Comparison of ENCODE assay signal across 26 cellular contexts in genomic region chr4:151193414-151193813, GRCh38.
"Had no signal": no experiment of that assay in that cellular context is flagged by ENCODE, and none has a peak within 500 bp of the region (broad histone marks: within the 10 kb centered on the region; RNA-seq: fewer than 3 reads in every experiment).

No MANE protein-coding gene starts in this region.

- H3K4me3 Mint-ChIP-seq: naive B cell; naive thymus-derived CD8-positive, alpha-beta T cell; natural killer cell treated with Interleukin-12 subunit alpha and Interleukin-12 subunit beta and Interleukin-15 and Interleukin-18, amount 100 ng/mL, for 72 hours; nephron progenitor cell; neural crest cell; stimulated activated effector memory CD8-positive, alpha-beta T cell treated with anti-CD3 and anti-CD28 coated beads, Interleukin-12 subunit alpha, Interleukin-12 subunit beta, amount 100 ng/mL, for 72 hours; stimulated activated naive B cell treated with anti-CD40 and anti-IgM and Interleukin-4, amounts not matched to agents 10 μg/mL and 1 μg/mL and 100 μg/mL, for 72 hours; stimulated activated naive CD8-positive, alpha-beta T cell treated with anti-CD3 and anti-CD28 coated beads, Interleukin-15, Interleukin-2, amounts not matched to agents 100 ng/mL and 50 ng/mL, for 24 hours had no signal

- DNase-seq: naive B cell; naive thymus-derived CD8-positive, alpha-beta T cell; nephron progenitor cell; nucleus accumbens; pancreas; right cardiac atrium; small intestine; stimulated activated CD4-positive, alpha-beta T cell treated with anti-CD3 and anti-CD28 coated beads, Interleukin-15, amount 100 ng/mL, for 24 hours; stimulated activated CD4-positive, alpha-beta T cell treated with anti-CD3 and anti-CD28 coated beads, Interleukin-2, amount 100 ng/mL, for 24 hours; stimulated activated CD4-positive, alpha-beta T cell treated with anti-CD3 and anti-CD28 coated beads, Interleukin-2, amount 100 ng/mL, for 48 hours; stimulated activated CD4-positive, alpha-beta T cell treated with anti-CD3 and anti-CD28 coated beads, Interleukin-4, amount 100 ng/mL, for 24 hours; stimulated activated naive B cell treated with anti-CD40 and anti-IgM and Interleukin-4, amounts not matched to agents 10 μg/mL and 1 μg/mL and 100 μg/mL, for 72 hours; stimulated activated naive CD4-positive, alpha-beta T cell treated with Interleukin-2 at 50 U/mL for 16 hours; stomach; thyroid gland; upper lobe of right lung; uterus had no signal

- H3K4me1 ChIP-seq: pancreas, prostate gland, uterus had no signal

- H3K36me3 ChIP-seq: neutrophil, pancreas, prostate gland, stomach, thoracic aorta, thyroid gland, tibial nerve, upper lobe of right lung, uterus had no signal

- H3K9me3 Mint-ChIP-seq: natural killer cell treated with Interleukin-12 subunit alpha and Interleukin-12 subunit beta and Interleukin-15 and Interleukin-18, amount 100 ng/mL, for 72 hours; stimulated activated effector memory CD8-positive, alpha-beta T cell treated with anti-CD3 and anti-CD28 coated beads, Interleukin-12 subunit alpha, Interleukin-12 subunit beta, amount 100 ng/mL, for 72 hours had no signal

- FAIRE-seq: pancreas, small intestine had no signal

- H3K27ac Mint-ChIP-seq: naive thymus-derived CD8-positive, alpha-beta T cell; natural killer cell treated with Interleukin-12 subunit alpha and Interleukin-12 subunit beta and Interleukin-15 and Interleukin-18, amount 100 ng/mL, for 72 hours; nephron progenitor cell; stimulated activated effector memory CD8-positive, alpha-beta T cell treated with anti-CD3 and anti-CD28 coated beads, Interleukin-12 subunit alpha, Interleukin-12 subunit beta, amount 100 ng/mL, for 72 hours; stimulated activated naive B cell treated with anti-CD40 and anti-IgM and Interleukin-4, amounts not matched to agents 10 μg/mL and 1 μg/mL and 100 μg/mL, for 72 hours; stimulated activated naive CD8-positive, alpha-beta T cell treated with anti-CD3 and anti-CD28 coated beads, Interleukin-15, Interleukin-2, amounts not matched to agents 100 ng/mL and 50 ng/mL, for 24 hours had no signal

- H3K9me3 ChIP-seq: neutrophil, pancreas, prostate gland, stomach, thoracic aorta, thyroid gland, tibial nerve, upper lobe of right lung, uterus had no signal

- ATAC-seq: naive thymus-derived CD8-positive, alpha-beta T cell; natural killer cell treated with Interleukin-12 subunit alpha and Interleukin-12 subunit beta and Interleukin-15 and Interleukin-18, amount 100 ng/mL, for 72 hours; pancreas; right cardiac atrium; sciatic nerve; stimulated activated effector memory CD8-positive, alpha-beta T cell treated with anti-CD3 and anti-CD28 coated beads, Interleukin-12 subunit alpha, Interleukin-12 subunit beta, amount 100 ng/mL, for 72 hours; stimulated activated naive B cell treated with anti-CD40 and anti-IgM and Interleukin-4, amounts not matched to agents 10 μg/mL and 1 μg/mL and 100 μg/mL, for 72 hours; upper lobe of right lung had no signal

- H3K27me3 ChIP-seq: neutrophil, pancreas, stomach, thyroid gland, tibial nerve, upper lobe of right lung, uterus had no signal

- H3K36me3 Mint-ChIP-seq: naive B cell; natural killer cell treated with Interleukin-12 subunit alpha and Interleukin-12 subunit beta and Interleukin-15 and Interleukin-18, amount 100 ng/mL, for 72 hours; stimulated activated effector memory CD8-positive, alpha-beta T cell treated with anti-CD3 and anti-CD28 coated beads, Interleukin-12 subunit alpha, Interleukin-12 subunit beta, amount 100 ng/mL, for 72 hours had no signal

- H3K27ac ChIP-seq: neutrophil, pancreas, prostate gland, stomach, thoracic aorta, thyroid gland, upper lobe of right lung, uterus had no signal

- H3K4me3 ChIP-seq: pancreas, prostate gland, stomach, thoracic aorta, thyroid gland, tibial nerve, upper lobe of right lung, uterus had no signal

- H3K4me1 Mint-ChIP-seq: naive B cell; naive thymus-derived CD8-positive, alpha-beta T cell; nephron progenitor cell; stimulated activated effector memory CD8-positive, alpha-beta T cell treated with anti-CD3 and anti-CD28 coated beads, Interleukin-12 subunit alpha, Interleukin-12 subunit beta, amount 100 ng/mL, for 72 hours; stimulated activated naive B cell treated with anti-CD40 and anti-IgM and Interleukin-4, amounts not matched to agents 10 μg/mL and 1 μg/mL and 100 μg/mL, for 72 hours had no signal
